27 cellular contexts compared by ENCODE assay signal in the genomic region with DNA sequence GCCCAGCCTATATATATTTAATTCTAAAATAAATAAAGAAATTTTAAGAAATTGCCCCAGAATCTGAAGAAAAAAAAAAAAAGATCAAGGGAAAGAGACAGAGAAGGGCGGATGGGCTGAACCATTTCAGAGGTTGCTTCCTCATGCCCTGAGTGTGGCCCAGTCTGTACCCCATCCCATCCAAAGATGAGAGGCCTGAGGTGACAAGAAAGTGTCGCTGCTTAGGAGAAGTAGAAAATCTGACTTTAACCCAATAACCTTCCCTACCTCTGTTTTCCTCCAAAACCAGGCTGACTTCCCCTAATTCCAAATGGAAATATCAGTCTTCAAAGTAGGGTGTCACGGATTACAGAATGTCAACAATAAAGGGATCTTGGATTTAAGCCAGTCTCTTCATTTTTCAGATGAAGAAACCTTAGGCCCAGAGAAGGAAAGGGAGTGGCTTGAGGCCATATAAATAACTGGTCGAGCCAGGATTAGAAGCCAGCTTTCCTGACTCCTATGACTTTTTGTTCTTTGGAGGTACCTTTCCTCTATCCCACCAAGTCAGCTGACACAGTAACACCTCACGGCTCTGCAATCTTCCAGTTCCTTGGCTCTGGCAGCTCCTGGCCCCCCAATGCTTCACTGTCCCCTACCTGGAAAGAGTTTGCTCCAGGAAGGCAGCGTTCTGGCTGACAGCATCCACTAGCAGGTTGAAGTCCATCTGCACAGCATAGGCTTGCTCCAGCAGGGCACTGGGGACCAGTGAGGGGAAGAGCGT. TPM values are rescaled to one million over a fixed set of nuclear protein-coding genes. Genes with fewer than 3 reads are reported as not detected.
DNase-seq lines count a peak whose midpoint lies in the region; ATAC-seq and TF ChIP-seq lines count a peak whose summit lies in the region.
"Had no signal": no experiment of that assay in that cellular context is flagged by ENCODE, and none has a peak within 500 bp of the region (broad histone marks: within the 10 kb centered on the region; RNA-seq: fewer than 3 reads in every experiment).

No MANE protein-coding gene starts in this region.

- no peaks in the 10 kb centered on the region for H3K27me3 ChIP-seq in left ventricle myocardium inferior (ENCODE audit: low read depth)
- no peaks in the 10 kb centered on the region for H3K27me3 ChIP-seq in heart right ventricle
- no peaks in the 10 kb centered on the region for H3K27me3 ChIP-seq in colonic mucosa
- no peaks in the 10 kb centered on the region for H3K27me3 ChIP-seq in upper lobe of right lung
- H3K27me3 ChIP-seq: adrenal gland, ovary, sigmoid colon, SJSA1 had no signal

- WGBS in heart right ventricle, 2 donors: 70 to 75% methylated on average over 7 of the region's 7 CpGs

- no peak for ATAC-seq in heart right ventricle
- ATAC-seq in upper lobe of right lung: no peak
- ATAC-seq: activated CD4-positive, alpha-beta T cell treated with anti-CD3 and anti-CD28 coated beads for 36 hours; activated T-cell treated with anti-CD3 and anti-CD28 coated beads, Interleukin-2, amount 50 U/mL, for 4 hours; natural killer cell had no signal

- POLR2A ChIA-PET in activated CD4-positive, alpha-beta memory T cell treated with anti-CD3 and anti-CD28 coated beads, Interleukin-2, amount 10 ng/mL, durations not matched to agents 7 days and 5 days (lab: Charles Lee): interaction anchor here (0.6 to 1.0 kb wide), 2 partner anchors 34 to 54 kb away, joined by 3 read pairs; no protein-coding TSS in a partner anchor

- no peaks in the 10 kb centered on the region for H3K4me1 Mint-ChIP-seq in activated CD4-positive, alpha-beta memory T cell treated with anti-CD3 and anti-CD28 coated beads, Interleukin-2, amount 10 ng/mL, durations not matched to agents 7 days and 5 days
- H3K4me1 Mint-ChIP-seq: natural killer cell had no signal

- no peak overlapping the region for H3K4me3 Mint-ChIP-seq in activated CD4-positive, alpha-beta memory T cell treated with anti-CD3 and anti-CD28 coated beads, Interleukin-2, amount 10 ng/mL, durations not matched to agents 7 days and 5 days
- H3K4me3 Mint-ChIP-seq: activated CD4-positive, alpha-beta T cell treated with anti-CD3 and anti-CD28 coated beads for 36 hours; activated T-cell treated with anti-CD3 and anti-CD28 coated beads, Interleukin-2, amount 50 U/mL, for 4 hours; CD8-positive, alpha-beta memory T cell; natural killer cell; type B pancreatic cell had no signal

- peak overlapping the region; percentile 60 for H3K27ac ChIP-seq in left ventricle myocardium inferior (replicated peaks)
- peak overlapping the region in 2 of 10 donors; percentile 23 to 29 for H3K27ac ChIP-seq in heart right ventricle
- peak overlapping the region; percentile 82 for H3K27ac ChIP-seq in colonic mucosa
- H3K27ac ChIP-seq in upper lobe of right lung: peak overlapping the region; percentile 24
- H3K27ac ChIP-seq: ovary, SJSA1 had no signal

- CTCF ChIA-PET in activated CD4-positive, alpha-beta memory T cell treated with anti-CD3 and anti-CD28 coated beads, Interleukin-2, amount 10 ng/mL, durations not matched to agents 7 days and 5 days (lab: Charles Lee): no interaction called here

- no peak for TF ChIP-seq POLR2A in erythroblast (IDR thresholded peaks at IDR 0.05; ENCODE audit: low read length)

- H3K36me3 ChIP-seq in left ventricle myocardium inferior (peaks cover 30% of the 10 kb centered on the region), heart right ventricle (peaks cover 0 to 87% (median 12%) of the 10 kb centered on the region in 9 donors), colonic mucosa (peaks cover 4% of the 10 kb centered on the region), upper lobe of right lung (peaks cover 36% of the 10 kb centered on the region)
- H3K36me3 ChIP-seq: ovary had no signal

- H3K27ac Mint-ChIP-seq in activated CD4-positive, alpha-beta memory T cell treated with anti-CD3 and anti-CD28 coated beads, Interleukin-2, amount 10 ng/mL, durations not matched to agents 7 days and 5 days: no peak overlapping the region
- H3K27ac Mint-ChIP-seq: activated CD4-positive, alpha-beta T cell treated with anti-CD3 and anti-CD28 coated beads for 36 hours; natural killer cell; type B pancreatic cell had no signal

- DNase-seq in left ventricle myocardium inferior (no peak), heart right ventricle (no peak), colonic mucosa (peak; percentile 62), mucosa of gallbladder (ENCODE audit: low spot score) (peak; percentile 52), upper lobe of right lung (no peak), OCI-M1 (lab: John Stamatoyannopoulos, UW) (no peak), erythroblast (lab: John Stamatoyannopoulos, UW) (no peak)
- no peak for DNase-seq in activated CD4-positive, alpha-beta memory T cell treated with anti-CD3 and anti-CD28 coated beads, Interleukin-2, amount 10 ng/mL, durations not matched to agents 7 days and 5 days
- DNase-seq: activated CD4-positive, alpha-beta T cell treated with anti-CD3 and anti-CD28 coated beads for 36 hours; activated naive CD4-positive, alpha-beta T cell treated with Interleukin-2 at 50 U/mL for 16 hours; activated T-cell treated with anti-CD3 and anti-CD28 coated beads, Interleukin-2, amount 50 U/mL, for 4 hours; adrenal gland; AML-193; CD8-positive, alpha-beta memory T cell; DMS153; head of caudate nucleus; mesendoderm; MM.1S; natural killer cell; NCI-H1417 treated with DMSO at 0.1 percent for 48 hours; NCI-H2107; NCI-H446 treated with DMSO at 0.1 percent for 48 hours; ovary; sigmoid colon had no signal

- TF ChIP-seq CTCF in left ventricle myocardium inferior (IDR thresholded peaks at IDR 0.05; ENCODE audit: borderline replicate concordance) (no peak), heart right ventricle (IDR thresholded peaks at IDR 0.05) (no peak), colonic mucosa (IDR thresholded peaks at IDR 0.05) (no peak), upper lobe of right lung (IDR thresholded peaks at IDR 0.05) (no peak)

- H3K27me3 Mint-ChIP-seq in activated CD4-positive, alpha-beta memory T cell treated with anti-CD3 and anti-CD28 coated beads, Interleukin-2, amount 10 ng/mL, durations not matched to agents 7 days and 5 days: no peaks in the 10 kb centered on the region
- H3K27me3 Mint-ChIP-seq: activated CD4-positive, alpha-beta T cell treated with anti-CD3 and anti-CD28 coated beads for 36 hours; CD8-positive, alpha-beta memory T cell; type B pancreatic cell had no signal

- intact Hi-C loops in left ventricle myocardium inferior (cut with micrococcal nuclease): no loop called here
- intact Hi-C loops in heart right ventricle (cut with DNase I): no loop called here
- intact Hi-C loops in colonic mucosa (cut with DNase I): no loop called here
- intact Hi-C loops in upper lobe of right lung (cut with DNase I): no loop called here

- H3K36me3 Mint-ChIP-seq in activated CD4-positive, alpha-beta memory T cell treated with anti-CD3 and anti-CD28 coated beads, Interleukin-2, amount 10 ng/mL, durations not matched to agents 7 days and 5 days (ENCODE audit: low read depth): peaks cover 51% of the 10 kb centered on the region
- H3K36me3 Mint-ChIP-seq: natural killer cell had no signal

- H3K9me3 Mint-ChIP-seq in activated CD4-positive, alpha-beta memory T cell treated with anti-CD3 and anti-CD28 coated beads, Interleukin-2, amount 10 ng/mL, durations not matched to agents 7 days and 5 days: no peaks in the 10 kb centered on the region
- H3K9me3 Mint-ChIP-seq: activated T-cell treated with anti-CD3 and anti-CD28 coated beads, Interleukin-2, amount 50 U/mL, for 4 hours; CD8-positive, alpha-beta memory T cell; natural killer cell; type B pancreatic cell had no signal

- no peaks in the 10 kb centered on the region for H3K9me3 ChIP-seq in left ventricle myocardium inferior (replicated peaks)
- H3K9me3 ChIP-seq in heart right ventricle: no peaks in the 10 kb centered on the region
- no peaks in the 10 kb centered on the region for H3K9me3 ChIP-seq in colonic mucosa
- no peaks in the 10 kb centered on the region for H3K9me3 ChIP-seq in upper lobe of right lung
- H3K9me3 ChIP-seq: adrenal gland, ovary, sigmoid colon, SJSA1 had no signal

- peak overlapping the region in 1 of 2 donors; percentile 71 for H3K9ac ChIP-seq in colonic mucosa (ENCODE audit: low read depth in 2 of 2, low read length in 2 of 2)

- H3K4me1 ChIP-seq in left ventricle myocardium inferior: peaks cover 26% of the 10 kb centered on the region
- H3K4me1 ChIP-seq in heart right ventricle: peaks cover 0 to 18% (median 7%) of the 10 kb centered on the region in 9 donors
- no peaks in the 10 kb centered on the region for H3K4me1 ChIP-seq in colonic mucosa
- no peaks in the 10 kb centered on the region for H3K4me1 ChIP-seq in upper lobe of right lung
- H3K4me1 ChIP-seq: sigmoid colon, SJSA1 had no signal

- H3K4me3 ChIP-seq in left ventricle myocardium inferior: no peak overlapping the region
- H3K4me3 ChIP-seq in heart right ventricle: no peak overlapping the region
- no peak overlapping the region for H3K4me3 ChIP-seq in colonic mucosa
- no peak overlapping the region for H3K4me3 ChIP-seq in upper lobe of right lung
- H3K4me3 ChIP-seq: adrenal gland, ovary, sigmoid colon, SJSA1 had no signal

RNA-seq across cellular contexts. Expression of gene GSS, which starts 10.1 kb away (rescaled TPM):
- total RNA-seq in left ventricle myocardium inferior (17.2 TPM), heart right ventricle (10 to 100 TPM; 20.0 to 33.2 (median 24.7) TPM), colonic mucosa (100 to 1,000 TPM in 1 of 2 donors, 10 to 100 TPM in 1; 83.4 to 109 TPM), mucosa of gallbladder (50.0 TPM), upper lobe of right lung (30.0 TPM)
- polyA plus RNA-seq in heart right ventricle: 10 to 100 TPM; 30.6 to 60.4 TPM
- total RNA-seq in activated CD4-positive, alpha-beta memory T cell treated with anti-CD3 and anti-CD28 coated beads, Interleukin-2, amount 10 ng/mL, durations not matched to agents 7 days and 5 days: 10 to 100 TPM; 54.2 to 60.0 TPM

RNA-seq across cellular contexts. Expression of gene MYH7B, which starts 10.2 kb away (rescaled TPM):
- 253 TPM for total RNA-seq in left ventricle myocardium inferior
- total RNA-seq in heart right ventricle: 100 to 1,000 TPM; 117 to 318 (median 182) TPM
- 100 to 1,000 TPM in 1 of 2 donors, 10 to 100 TPM in 1; 22.1 to 962 TPM for polyA plus RNA-seq in heart right ventricle
- 1 to 10 TPM in 1 of 2 donors, under 1 TPM in 1; 0.69 to 1.5 TPM for total RNA-seq in colonic mucosa
- total RNA-seq in mucosa of gallbladder: 1.4 TPM
- 1.8 TPM for total RNA-seq in upper lobe of right lung
- total RNA-seq in activated CD4-positive, alpha-beta memory T cell treated with anti-CD3 and anti-CD28 coated beads, Interleukin-2, amount 10 ng/mL, durations not matched to agents 7 days and 5 days: under 1 TPM; 0.08 to 0.15 TPM
- total RNA-seq: A172, SJSA1 had no signal

Comparison
In these comparisons a context has a peak if more than half of its experiments do, and no peak if none do; other contexts are left out.
1. DNase-seq: peak in colonic mucosa (single experiment) and mucosa of gallbladder (single experiment); none in left ventricle myocardium inferior (single experiment), heart right ventricle (0 of 2), upper lobe of right lung (single experiment), activated CD4-positive, alpha-beta memory T cell treated with anti-CD3 and anti-CD28 coated beads, Interleukin-2, amount 10 ng/mL, durations not matched to agents 7 days and 5 days (single experiment), OCI-M1 (single experiment) and erythroblast (0 of 2).
2. RNA of gene MYH7B, which starts 10.2 kb away (total RNA-seq): 253 TPM in left ventricle myocardium inferior (single experiment) and 117 to 318 TPM in heart right ventricle; 1.8 TPM in upper lobe of right lung (single experiment), 0.69 to 1.5 TPM in colonic mucosa, 1.4 TPM in mucosa of gallbladder (single experiment) and 0.08 to 0.15 TPM in activated CD4-positive, alpha-beta memory T cell treated with anti-CD3 and anti-CD28 coated beads, Interleukin-2, amount 10 ng/mL, durations not matched to agents 7 days and 5 days; every median in the first group is over 10 times any median in the second.